Comparison of ENCODE assay signal across 10 cellular contexts in the genomic region with DNA sequence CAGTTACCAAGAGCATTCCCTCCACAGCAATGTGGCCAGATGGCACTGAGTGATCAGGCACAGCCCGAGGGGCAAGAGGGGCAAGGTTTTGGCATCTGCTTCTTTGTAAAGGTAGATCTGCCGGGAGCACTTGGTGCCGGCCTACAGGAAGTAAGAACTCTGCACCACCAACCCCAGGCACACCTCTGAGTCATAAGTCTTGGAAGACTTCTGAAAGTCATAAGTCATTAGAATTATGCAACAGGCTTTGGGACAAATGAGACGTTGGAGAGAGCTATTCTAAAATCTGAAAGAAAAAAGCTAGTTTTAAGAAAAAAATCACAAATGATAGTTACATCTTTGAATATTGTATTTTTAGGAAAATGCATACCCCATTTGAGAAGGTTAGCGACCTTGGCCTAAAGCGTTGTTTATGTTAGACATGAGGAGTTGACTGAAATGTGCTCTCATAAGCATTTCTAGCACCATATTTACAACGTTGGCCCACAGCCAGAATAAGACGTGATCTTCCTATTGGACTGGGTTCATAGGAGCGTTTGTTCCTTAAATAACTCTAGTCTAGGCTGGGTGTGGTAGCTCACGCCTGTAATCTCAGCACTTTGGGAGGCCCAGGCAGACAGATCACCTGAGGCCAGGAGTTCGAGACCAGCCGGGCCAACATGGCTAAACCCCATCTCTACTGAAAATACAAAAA. TPM values are rescaled to one million over a fixed set of nuclear protein-coding genes. Genes with fewer than 3 reads are reported as not detected.
DNase-seq lines count a peak whose midpoint lies in the region; ATAC-seq and TF ChIP-seq lines count a peak whose summit lies in the region.
"Had no signal": no experiment of that assay in that cellular context is flagged by ENCODE, and none has a peak within 500 bp of the region (broad histone marks: within the 10 kb centered on the region; RNA-seq: fewer than 3 reads in every experiment).

No MANE protein-coding gene starts in this region.

- peak overlapping the region; percentile 82 for H2AFZ ChIP-seq in Loucy (ENCODE audit: low read length)

- no peak overlapping the region for H3K27ac Mint-ChIP-seq in stimulated activated naive B cell treated with anti-CD40 and anti-IgM and Interleukin-4, amounts not matched to agents 10 μg/mL and 1 μg/mL and 100 μg/mL, for 72 hours
- H3K27ac Mint-ChIP-seq: activated naive CD4-positive, alpha-beta T cell treated with anti-CD3 and anti-CD28 coated beads, Interleukin-2, amount 50 U/mL, for 72 hours had no signal

- DNase-seq in BJ (ENCODE audit: low read depth) (peak; percentile 26), body of pancreas (peak in 3 of 4 donors; percentile 10 to 78 (median 54)), mucosa of descending colon (peak; percentile 58 to 90 (median 63)), NCI-H82 (lab: John Stamatoyannopoulos, UW) (no peak), NCI-H1105 treated with DMSO at 0.1 percent for 48 hours (lab: John Stamatoyannopoulos, UW) (no peak)
- no peak for DNase-seq in stimulated activated naive B cell treated with anti-CD40 and anti-IgM and Interleukin-4, amounts not matched to agents 10 μg/mL and 1 μg/mL and 100 μg/mL, for 72 hours
- no peak for DNase-seq in stimulated activated naive CD4-positive, alpha-beta T cell (lab: John Stamatoyannopoulos, UW)
- DNase-seq: NCI-H1048 had no signal

- H3K9me3 ChIP-seq in Loucy (ENCODE audit: insufficient read depth, low read depth, low read length) (peaks cover 15% of the 10 kb centered on the region), body of pancreas (no peaks in the 10 kb centered on the region), mucosa of descending colon (peaks cover 7% of the 10 kb centered on the region)

- TF ChIP-seq CTCF in BJ (IDR thresholded peaks at IDR 0.05; ENCODE audit: insufficient read depth, low read depth, low read length) (no peak), Loucy (conservative IDR thresholded peaks at IDR 0.05; ENCODE audit: low read length) (no peak), body of pancreas (IDR thresholded peaks at IDR 0.05) (no peak), mucosa of descending colon (IDR thresholded peaks at IDR 0.05) (no peak)

- H3K4me1 Mint-ChIP-seq in stimulated activated naive B cell treated with anti-CD40 and anti-IgM and Interleukin-4, amounts not matched to agents 10 μg/mL and 1 μg/mL and 100 μg/mL, for 72 hours = peaks cover 0 to 2% of the 10 kb centered on the region in 2 donors

- peaks cover 0 to 6% of the 10 kb centered on the region in 2 donors for H3K27me3 Mint-ChIP-seq in stimulated activated naive B cell treated with anti-CD40 and anti-IgM and Interleukin-4, amounts not matched to agents 10 μg/mL and 1 μg/mL and 100 μg/mL, for 72 hours

- H3K4me3 ChIP-seq in BJ (ENCODE audit: low read depth, low read length) = no peak overlapping the region
- no peak overlapping the region for H3K4me3 ChIP-seq in Loucy (ENCODE audit: low read length, poor library complexity, severe bottlenecking)
- no peak overlapping the region for H3K4me3 ChIP-seq in body of pancreas
- H3K4me3 ChIP-seq in mucosa of descending colon = no peak overlapping the region

- H3K36me3 Mint-ChIP-seq in stimulated activated naive B cell treated with anti-CD40 and anti-IgM and Interleukin-4, amounts not matched to agents 10 μg/mL and 1 μg/mL and 100 μg/mL, for 72 hours = no peaks in the 10 kb centered on the region

- intact Hi-C loops in body of pancreas (cut with DNase I) = no loop called here
- intact Hi-C loops in mucosa of descending colon (cut with DNase I, micrococcal nuclease) = no loop called here

- H3K36me3 ChIP-seq in BJ (ENCODE audit: control insufficient read depth, insufficient read depth, low read length) (no peaks in the 10 kb centered on the region), Loucy (ENCODE audit: insufficient read depth, low read length) (no peaks in the 10 kb centered on the region), body of pancreas (replicated peaks in 1 of 2; ENCODE audit: insufficient read depth in 1 of 2, low read depth in 2 of 2) (no peaks in the 10 kb centered on the region), mucosa of descending colon (ENCODE audit: low read depth) (no peaks in the 10 kb centered on the region)

- H3K27ac ChIP-seq in body of pancreas = peak overlapping the region in 3 of 4 donors; percentile 31 to 52 (median 46)

- peak overlapping the region; percentile 56 for H3K9ac ChIP-seq in Loucy (ENCODE audit: low read depth, low read length, poor library complexity, severe bottlenecking)

- no peaks in the 10 kb centered on the region for H3F3A ChIP-seq in Loucy (ENCODE audit: low read depth)

- ATAC-seq in body of pancreas (peak; percentile 49), mucosa of descending colon (peak; percentile 83)
- ATAC-seq in stimulated activated naive B cell treated with anti-CD40 and anti-IgM and Interleukin-4, amounts not matched to agents 10 μg/mL and 1 μg/mL and 100 μg/mL, for 72 hours (replicated peaks) = no peak

- H3K4me2 ChIP-seq in Loucy (ENCODE audit: low read depth, low read length, poor library complexity, severe bottlenecking) = peak overlapping the region; percentile 28

- CTCF ChIA-PET in BJ (lab: Yijun Ruan, JAX) = no interaction called here

- H3K9me3 Mint-ChIP-seq in stimulated activated naive B cell treated with anti-CD40 and anti-IgM and Interleukin-4, amounts not matched to agents 10 μg/mL and 1 μg/mL and 100 μg/mL, for 72 hours = peaks cover 1 to 4% of the 10 kb centered on the region in 2 donors

- no peaks in the 10 kb centered on the region for H3K79me2 ChIP-seq in Loucy (ENCODE audit: insufficient read depth, low read length)

- TF ChIP-seq POLR2A in body of pancreas (IDR thresholded peaks at IDR 0.05) = no peak

- no peaks in the 10 kb centered on the region for H4K20me1 ChIP-seq in Loucy (ENCODE audit: insufficient read depth, low read length, poor library complexity, severe bottlenecking)

- WGBS in body of pancreas, 2 donors = 62 to 72% methylated on average over 12 of the region's 12 CpGs

- POLR2A ChIA-PET in BJ (lab: Charles Lee) = no interaction called here

- H3K27me3 ChIP-seq in BJ (ENCODE audit: control insufficient read depth, insufficient read depth, low read length) (no peaks in the 10 kb centered on the region), Loucy (ENCODE audit: insufficient read depth, low read length, poor library complexity, severe bottlenecking) (no peaks in the 10 kb centered on the region), body of pancreas (no peaks in the 10 kb centered on the region)

- H3K4me1 ChIP-seq in Loucy (ENCODE audit: insufficient read depth, low read length, poor library complexity, severe bottlenecking) = peaks cover 52% of the 10 kb centered on the region
- H3K4me1 ChIP-seq in body of pancreas = peaks cover 15% of the 10 kb centered on the region
- H3K4me1 ChIP-seq in mucosa of descending colon (ENCODE audit: low read depth) = peaks cover 34% of the 10 kb centered on the region

- H3K4me3 Mint-ChIP-seq in stimulated activated naive B cell treated with anti-CD40 and anti-IgM and Interleukin-4, amounts not matched to agents 10 μg/mL and 1 μg/mL and 100 μg/mL, for 72 hours = no peak overlapping the region

- H3K9me2 ChIP-seq in Loucy (replicated peaks; ENCODE audit: low read depth, low read length) = no peaks in the 10 kb centered on the region

RNA-seq across cellular contexts. Expression of gene MAP10, which starts 37.7 kb away (rescaled TPM):
- polyA plus RNA-seq in BJ (2011; rRNA removed) = 0.52 and 0.81 TPM in 2 replicates
- 0.51 and 0.57 TPM in 2 replicates for polyA minus RNA-seq in BJ (2011; rRNA and poly(A)+ RNA removed)
- total RNA-seq in body of pancreas (1 to 10 TPM; 2.3 to 4.2 TPM), mucosa of descending colon (1 to 10 TPM; 1.6 to 4.3 (median 2.2) TPM)

Comparison
In these comparisons a context has a peak if more than half of its experiments do, and no peak if none do; other contexts are left out.
1. DNase-seq: peak in BJ (single experiment), body of pancreas (3 of 4) and mucosa of descending colon (3 of 3); none in NCI-H82 (single experiment), NCI-H1105 treated with DMSO at 0.1 percent for 48 hours (single experiment), stimulated activated naive B cell treated with anti-CD40 and anti-IgM and Interleukin-4, amounts not matched to agents 10 μg/mL and 1 μg/mL and 100 μg/mL, for 72 hours (single experiment) and stimulated activated naive CD4-positive, alpha-beta T cell (0 of 6).
2. ATAC-seq: peak in body of pancreas (single experiment) and mucosa of descending colon (single experiment); none in stimulated activated naive B cell treated with anti-CD40 and anti-IgM and Interleukin-4, amounts not matched to agents 10 μg/mL and 1 μg/mL and 100 μg/mL, for 72 hours (0 of 2).